2 cellular contexts compared by ENCODE assay signal in the genomic region with DNA sequence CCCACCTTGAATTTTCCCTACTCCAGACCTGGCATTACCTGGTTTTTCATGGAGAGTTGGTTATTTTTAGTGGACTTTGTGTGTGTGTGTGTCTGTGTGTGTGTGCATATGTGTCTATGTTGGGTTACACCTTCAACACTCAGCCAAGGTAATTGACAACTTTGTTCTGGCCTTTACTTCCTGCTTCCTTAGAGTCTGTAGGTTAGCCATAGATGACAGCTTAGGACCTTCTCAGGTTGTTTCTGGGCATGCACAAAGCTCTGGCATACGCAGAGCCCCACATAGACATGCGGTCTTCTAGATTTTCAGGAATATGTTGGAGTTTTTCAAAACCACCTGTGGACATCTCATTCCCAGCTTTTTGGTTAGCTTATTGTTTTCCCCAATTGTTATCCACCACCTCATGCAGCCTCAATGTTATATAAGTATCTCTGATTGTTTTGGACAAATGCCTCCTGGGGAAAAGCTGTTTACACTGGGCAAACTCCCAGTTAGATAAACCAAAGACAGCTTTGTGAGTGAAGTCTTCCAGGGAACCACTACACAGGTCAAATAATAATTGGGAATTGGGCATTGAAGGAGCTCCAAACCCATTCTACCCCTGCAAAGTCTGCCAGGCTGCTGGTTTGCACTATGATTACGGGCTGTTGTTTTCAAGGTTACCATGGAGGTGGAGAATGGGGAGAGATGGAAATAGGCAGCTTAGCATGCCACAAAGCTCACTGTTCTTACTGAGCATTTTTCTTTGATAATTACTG.
TF ChIP-seq lines count a peak whose summit lies in the region.

No MANE protein-coding gene starts in this region.

TF ChIP-seq in liver, 16 proteins besides CTCF, POLR2A, EP300 and RAD21 (continued from another document):
- TF ChIP-seq HNF4A (conservative IDR thresholded peaks at IDR 0.05) (peak; percentile 13 to 18), TAF1 (conservative IDR thresholded peaks at IDR 0.05) (no peak)
- TF ChIP-seq, protein P1, sequence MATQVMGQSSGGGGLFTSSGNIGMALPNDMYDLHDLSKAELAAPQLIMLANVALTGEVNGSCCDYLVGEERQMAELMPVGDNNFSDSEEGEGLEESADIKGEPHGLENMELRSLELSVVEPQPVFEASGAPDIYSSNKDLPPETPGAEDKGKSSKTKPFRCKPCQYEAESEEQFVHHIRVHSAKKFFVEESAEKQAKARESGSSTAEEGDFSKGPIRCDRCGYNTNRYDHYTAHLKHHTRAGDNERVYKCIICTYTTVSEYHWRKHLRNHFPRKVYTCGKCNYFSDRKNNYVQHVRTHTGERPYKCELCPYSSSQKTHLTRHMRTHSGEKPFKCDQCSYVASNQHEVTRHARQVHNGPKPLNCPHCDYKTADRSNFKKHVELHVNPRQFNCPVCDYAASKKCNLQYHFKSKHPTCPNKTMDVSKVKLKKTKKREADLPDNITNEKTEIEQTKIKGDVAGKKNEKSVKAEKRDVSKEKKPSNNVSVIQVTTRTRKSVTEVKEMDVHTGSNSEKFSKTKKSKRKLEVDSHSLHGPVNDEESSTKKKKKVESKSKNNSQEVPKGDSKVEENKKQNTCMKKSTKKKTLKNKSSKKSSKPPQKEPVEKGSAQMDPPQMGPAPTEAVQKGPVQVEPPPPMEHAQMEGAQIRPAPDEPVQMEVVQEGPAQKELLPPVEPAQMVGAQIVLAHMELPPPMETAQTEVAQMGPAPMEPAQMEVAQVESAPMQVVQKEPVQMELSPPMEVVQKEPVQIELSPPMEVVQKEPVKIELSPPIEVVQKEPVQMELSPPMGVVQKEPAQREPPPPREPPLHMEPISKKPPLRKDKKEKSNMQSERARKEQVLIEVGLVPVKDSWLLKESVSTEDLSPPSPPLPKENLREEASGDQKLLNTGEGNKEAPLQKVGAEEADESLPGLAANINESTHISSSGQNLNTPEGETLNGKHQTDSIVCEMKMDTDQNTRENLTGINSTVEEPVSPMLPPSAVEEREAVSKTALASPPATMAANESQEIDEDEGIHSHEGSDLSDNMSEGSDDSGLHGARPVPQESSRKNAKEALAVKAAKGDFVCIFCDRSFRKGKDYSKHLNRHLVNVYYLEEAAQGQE (IDR thresholded peaks at IDR 0.05): no peak

TF ChIP-seq in HepG2, 621 proteins besides CTCF, POLR2A, EP300 and RAD21 (continued from another document):
- no peak for TF ChIP-seq ZNF770 (CRISPR knock-in tag; IDR thresholded peaks at IDR 0.05)
- TF ChIP-seq ZNF232 (CRISPR knock-in tag; IDR thresholded peaks at IDR 0.05; ENCODE audit: borderline replicate concordance): no peak
- no peak for TF ChIP-seq YEATS4 (CRISPR knock-in tag; IDR thresholded peaks at IDR 0.05; ENCODE audit: borderline replicate concordance)
- no peak for TF ChIP-seq RELA (CRISPR knock-in tag; IDR thresholded peaks at IDR 0.05)
- TF ChIP-seq ZNF335 (CRISPR knock-in tag; IDR thresholded peaks at IDR 0.05): no peak
- TF ChIP-seq FOXA3 (CRISPR knock-in tag; IDR thresholded peaks at IDR 0.05): no peak
- TF ChIP-seq RXRA (CRISPR knock-in tag; IDR thresholded peaks at IDR 0.05): no peak
- no peak for TF ChIP-seq ARNT (IDR thresholded peaks at IDR 0.05)
- TF ChIP-seq ZNF3 (CRISPR knock-in tag; IDR thresholded peaks at IDR 0.05): no peak
- TF ChIP-seq ZNF776 (CRISPR knock-in tag; IDR thresholded peaks at IDR 0.05): no peak
- TF ChIP-seq SMARCC2 (IDR thresholded peaks at IDR 0.05): no peak
- TF ChIP-seq U2AF2 (IDR thresholded peaks at IDR 0.05; ENCODE audit: low read depth, low read length): no peak
